In genomic region chr3:113138839-113139743, GRCh38 we compare ENCODE assay signal across 16 cellular contexts.
DNase-seq lines count a peak whose midpoint lies in the region; ATAC-seq and TF ChIP-seq lines count a peak whose summit lies in the region.
"Had no signal": no experiment of that assay in that cellular context is flagged by ENCODE, and none has a peak within 500 bp of the region (broad histone marks: within the 10 kb centered on the region; RNA-seq: fewer than 3 reads in every experiment).

No MANE protein-coding gene starts in this region.

- H3K9me3 ChIP-seq in gastroesophageal sphincter (no peaks in the 10 kb centered on the region), muscle layer of duodenum (ENCODE audit: control insufficient read depth in 1 of 2, low read length in 2 of 2) (no peaks in the 10 kb centered on the region), uterus (no peaks in the 10 kb centered on the region)

- no peak for ATAC-seq in gastroesophageal sphincter
- peak; percentile 58 for ATAC-seq in sciatic nerve

- intact Hi-C loops in sciatic nerve (cut with DNase I) (no loop called here), uterus (cut with DNase I; ENCODE audit: low total_unique reads) (loop anchor here (5.0 kb wide), 1 partner anchor 148 kb away; no protein-coding TSS in a partner anchor)

- TF ChIP-seq CTCF in gastroesophageal sphincter (IDR thresholded peaks at IDR 0.05) (no peak), uterus (IDR thresholded peaks at IDR 0.05) (no peak)

- WGBS in gastroesophageal sphincter (ENCODE audit: low coverage in 1 of 2), 2 donors = 46 to 52% methylated on average over 5 to 6 of the region's 6 CpGs

- H3K4me1 ChIP-seq in gastroesophageal sphincter (peaks cover 4 to 35% (median 12%) of the 10 kb centered on the region in 3 donors), muscle layer of duodenum (ENCODE audit: control insufficient read depth in 1 of 2, insufficient read depth in 2 of 2, low read length in 2 of 2) (peaks cover 9 to 15% of the 10 kb centered on the region in 2 donors), uterus (no peaks in the 10 kb centered on the region)

- peak overlapping the region; percentile 44 to 59 (median 56) for H3K27ac ChIP-seq in gastroesophageal sphincter
- H3K27ac ChIP-seq in muscle layer of duodenum (ENCODE audit: low read length) = peak overlapping the region; percentile 42
- peak overlapping the region; percentile 25 to 39 for H3K27ac ChIP-seq in uterus
- H3K27ac ChIP-seq: C4-2B, HL-60 had no signal

- TF ChIP-seq POLR2A in gastroesophageal sphincter (IDR thresholded peaks at IDR 0.05) = no peak
- TF ChIP-seq POLR2A in uterus (IDR thresholded peaks at IDR 0.05) = no peak

- H3K27me3 ChIP-seq in gastroesophageal sphincter (no peaks in the 10 kb centered on the region), muscle layer of duodenum (ENCODE audit: low read depth, low read length) (no peaks in the 10 kb centered on the region), uterus (no peaks in the 10 kb centered on the region)

- DNase-seq in sciatic nerve (ENCODE audit: low spot score) = no peak
- DNase-seq in uterus = peak in 1 of 2 donors; percentile 38
- DNase-seq in activated CD8-positive, alpha-beta memory T cell treated with anti-CD3 and anti-CD28 coated beads, Interleukin-2, amount 50 U/mL, for 48 hours = no peak
- DNase-seq in AG20443 (ENCODE audit: low spot score) = no peak
- DNase-seq in COLO668 (lab: John Stamatoyannopoulos, UW; ENCODE audit: unreplicated experiment) = no peak
- DNase-seq: ACHN; AML-193; CD4-positive, alpha-beta T cell; DMS153; DMS79; GDM1; H9 had no signal

- H3K4me3 ChIP-seq in gastroesophageal sphincter = no peak overlapping the region
- H3K4me3 ChIP-seq in muscle layer of duodenum (ENCODE audit: low read depth in 1 of 2, low read length in 2 of 2) = no peak overlapping the region
- H3K4me3 ChIP-seq in uterus = no peak overlapping the region

- TF ChIP-seq EP300 in gastroesophageal sphincter (IDR thresholded peaks at IDR 0.05) = no peak

- H3K36me3 ChIP-seq in gastroesophageal sphincter (no peaks in the 10 kb centered on the region), muscle layer of duodenum (ENCODE audit: control insufficient read depth in 1 of 2, insufficient read depth in 2 of 2, low read length in 2 of 2) (no peaks in the 10 kb centered on the region), uterus (no peaks in the 10 kb centered on the region)
